In the genomic region with DNA sequence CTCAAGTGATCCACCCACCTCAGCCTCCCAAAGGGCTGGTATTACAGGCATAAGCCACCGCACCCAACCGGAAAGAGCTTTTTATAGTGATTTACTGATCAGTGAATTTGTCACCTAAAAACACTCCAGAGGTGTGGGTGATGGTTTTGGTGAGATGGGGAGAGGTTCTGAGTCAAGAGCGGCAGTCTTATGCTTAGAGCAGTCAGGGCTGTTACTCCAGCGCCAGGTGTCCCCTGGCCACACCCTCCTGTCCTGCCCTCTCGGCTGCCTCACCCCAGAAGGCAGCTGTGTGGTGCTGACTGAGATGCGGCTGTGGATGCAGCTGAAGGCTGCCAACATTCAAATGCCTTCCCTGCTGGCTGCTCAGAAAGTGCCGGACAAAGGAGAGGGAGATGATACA, we compare ENCODE assay signal across 10 cellular contexts.
A peak's percentile ranks its signal among the peaks of the same experiment; 100 is the strongest.
DNase-seq lines count a peak whose midpoint lies in the region; ATAC-seq and TF ChIP-seq lines count a peak whose summit lies in the region.
"Had no signal": no experiment of that assay in that cellular context is flagged by ENCODE, and none has a peak within 500 bp of the region (broad histone marks: within the 10 kb centered on the region; RNA-seq: fewer than 3 reads in every experiment).

No MANE protein-coding gene starts in this region.

- no TSS peak for BruUV-seq in PC-3 (replicated peaks; lab: Mats Ljungman, UMichigan)

- H3K9me3 ChIP-seq in PC-3 (ENCODE audit: low read length) (no peaks in the 10 kb centered on the region), upper lobe of right lung (no peaks in the 10 kb centered on the region), aorta (ENCODE audit: control insufficient read depth, low read length) (no peaks in the 10 kb centered on the region)

- intact Hi-C loops in PC-3 (cut with micrococcal nuclease): no loop called here
- intact Hi-C loops in upper lobe of right lung (cut with DNase I): no loop called here
- intact Hi-C loops in aorta (cut with DNase I): no loop called here

- TF ChIP-seq CTCF in PC-3 (conservative IDR thresholded peaks at IDR 0.05; ENCODE audit: low read depth, low read length): no peak
- TF ChIP-seq CTCF in upper lobe of right lung (IDR thresholded peaks at IDR 0.05): no peak

- H3K79me2 ChIP-seq in PC-3 (ENCODE audit: low read length): no peaks in the 10 kb centered on the region

- H3K4me2 ChIP-seq in PC-3 (ENCODE audit: low read length): no peak overlapping the region

- ATAC-seq in GM21529 (IDR thresholded peaks at IDR 0.05; ENCODE audit: unreplicated experiment) (peak; percentile 83), PC-3 (peak; percentile 70), HG03469 (IDR thresholded peaks at IDR 0.05; ENCODE audit: unreplicated experiment) (no peak), upper lobe of right lung (no peak), aorta (ENCODE audit: low FRiP score) (no peak)

- H3K36me3 ChIP-seq in PC-3 (ENCODE audit: low read depth, low read length) (no peaks in the 10 kb centered on the region), upper lobe of right lung (no peaks in the 10 kb centered on the region), aorta (ENCODE audit: control insufficient read depth in 1 of 2, insufficient read depth in 2 of 2, low read length in 1 of 2) (no peaks in the 10 kb centered on the region)

- H3K27ac ChIP-seq in PC-3 (ENCODE audit: low read length): no peak overlapping the region
- H3K27ac ChIP-seq in upper lobe of right lung: no peak overlapping the region
- H3K27ac ChIP-seq in aorta (ENCODE audit: low read depth in 1 of 2, low read length in 2 of 2): no peak overlapping the region

- no peaks in the 10 kb centered on the region for H3K9me2 ChIP-seq in PC-3 (replicated peaks; ENCODE audit: low read length)

- no peaks in the 10 kb centered on the region for H3F3A ChIP-seq in PC-3 (ENCODE audit: low read length, unreplicated experiment)

- WGBS in aorta, 2 donors: 39 to 46% methylated on average over 7 of the region's 7 CpGs

- H3K4me1 ChIP-seq in PC-3 (ENCODE audit: insufficient read depth, low read length): peaks cover 22% of the 10 kb centered on the region
- peaks cover 29% of the 10 kb centered on the region for H3K4me1 ChIP-seq in upper lobe of right lung
- H3K4me1 ChIP-seq in aorta (ENCODE audit: control insufficient read depth in 1 of 2, insufficient read depth in 2 of 2, low read length in 2 of 2): no peaks in the 10 kb centered on the region

- H3K27me3 ChIP-seq in PC-3 (ENCODE audit: low read length): peaks cover 29% of the 10 kb centered on the region
- H3K27me3 ChIP-seq in upper lobe of right lung: no peaks in the 10 kb centered on the region
- H3K27me3 ChIP-seq in aorta (ENCODE audit: control insufficient read depth in 1 of 2, insufficient read depth in 2 of 2, low read length in 1 of 2): no peaks in the 10 kb centered on the region

- CTCF ChIA-PET in PC-3 (lab: Charles Lee): no interaction called here

- no peaks in the 10 kb centered on the region for H4K20me1 ChIP-seq in PC-3 (ENCODE audit: low read length)

- DNase-seq in NCI-H128 (lab: John Stamatoyannopoulos, UW; ENCODE audit: unreplicated experiment): peak; percentile 50
- DNase-seq in PC-3: peak; percentile 69
- peak; percentile 26 for DNase-seq in left kidney (ENCODE audit: low read depth, low spot score)
- no peak for DNase-seq in upper lobe of right lung
- no peak for DNase-seq in stimulated activated CD8-positive, alpha-beta memory T cell treated with anti-CD3 and anti-CD28 coated beads, Interleukin-4, amount 100 ng/mL, for 48 hours
- no peak for DNase-seq in aorta
- DNase-seq: activated CD4-positive, alpha-beta memory T cell treated with anti-CD3 and anti-CD28 coated beads, Interleukin-2, amount 10 ng/mL, durations not matched to agents 7 days and 5 days; OCI-M1 had no signal

- no peak overlapping the region for H3K4me3 ChIP-seq in PC-3 (ENCODE audit: low read length)
- H3K4me3 ChIP-seq in upper lobe of right lung: no peak overlapping the region
- H3K4me3 ChIP-seq in aorta (ENCODE audit: low read length in 2 of 2): no peak overlapping the region

- H3K9ac ChIP-seq in PC-3 (ENCODE audit: low read length): no peak overlapping the region

- H2AFZ ChIP-seq in PC-3 (ENCODE audit: low read length): no peak overlapping the region

- POLR2A ChIA-PET in PC-3 (lab: Charles Lee; ENCODE audit: unreplicated experiment): no interaction called here

Comparison
In these comparisons a context has a peak if more than half of its experiments do, and no peak if none do; other contexts are left out.
1. ATAC-seq: peak in GM21529 (single experiment) and PC-3 (single experiment); none in HG03469 (single experiment), upper lobe of right lung (single experiment) and aorta (single experiment).
2. DNase-seq: peak in NCI-H128 (single experiment), PC-3 (single experiment) and left kidney (single experiment); none in upper lobe of right lung (single experiment), stimulated activated CD8-positive, alpha-beta memory T cell treated with anti-CD3 and anti-CD28 coated beads, Interleukin-4, amount 100 ng/mL, for 48 hours (single experiment) and aorta (0 of 2).